11 cellular contexts compared by ENCODE assay signal in genomic region chr9:133874061-133874638, GRCh38.
DNase-seq lines count a peak whose midpoint lies in the region; ATAC-seq and TF ChIP-seq lines count a peak whose summit lies in the region.
"Had no signal": no experiment of that assay in that cellular context is flagged by ENCODE, and none has a peak within 500 bp of the region (broad histone marks: within the 10 kb centered on the region; RNA-seq: fewer than 3 reads in every experiment).

No MANE protein-coding gene starts in this region.

- no peaks in the 10 kb centered on the region for H3K9me3 Mint-ChIP-seq in Caco-2 (ENCODE audit: unreplicated experiment)
- no peaks in the 10 kb centered on the region for H3K9me3 Mint-ChIP-seq in nephron progenitor cell

- H3K27me3 ChIP-seq in Caco-2 (replicated peaks; ENCODE audit: control insufficient read depth, insufficient read depth, low read length) (no peaks in the 10 kb centered on the region), upper lobe of left lung (no peaks in the 10 kb centered on the region)

- H3K4me1 ChIP-seq in Caco-2, result peaks cover 27% of the 10 kb centered on the region
- H3K4me1 ChIP-seq in upper lobe of left lung, result peaks cover 15 to 34% (median 26%) of the 10 kb centered on the region in 4 donors

- H3K4me1 Mint-ChIP-seq in Caco-2 (ENCODE audit: low read depth, unreplicated experiment) (peaks cover 25% of the 10 kb centered on the region), nephron progenitor cell (peaks cover 68% of the 10 kb centered on the region)

- H3K4me3 Mint-ChIP-seq in Caco-2 (ENCODE audit: unreplicated experiment) (peak overlapping the region; percentile 24), nephron progenitor cell (no peak overlapping the region)

- 84% methylated on average over 5 to 14 of the region's 14 CpGs for WGBS in upper lobe of left lung, 2 donors

- TF ChIP-seq CTCF in Caco-2 (IDR thresholded peaks at IDR 0.05; ENCODE audit: insufficient read depth in 1 of 2, low read depth in 1 of 2, low read length in 1 of 2, severe bottlenecking in 1 of 2, unreplicated experiment in 1 of 2) (no peak), cardiac fibroblast (IDR thresholded peaks at IDR 0.05; ENCODE audit: low read depth, low read length) (no peak), nephron progenitor cell (IDR thresholded peaks at IDR 0.05) (no peak), upper lobe of left lung (IDR thresholded peaks at IDR 0.05) (no peak)

- BruUV-seq in Caco-2 (replicated peaks; lab: Mats Ljungman, UMichigan), result no TSS peak

- H3K27ac Mint-ChIP-seq in Caco-2 (ENCODE audit: unreplicated experiment) (peak overlapping the region; percentile 60), nephron progenitor cell (peak overlapping the region; percentile 92)

- H3K9me3 ChIP-seq in Caco-2 (no peaks in the 10 kb centered on the region), upper lobe of left lung (no peaks in the 10 kb centered on the region)

- H3K27ac ChIP-seq in upper lobe of left lung, result no peak overlapping the region

- DNase-seq in Caco-2 (peak; percentile 69 to 87), LoVo (ENCODE audit: low spot score) (peak; percentile 54), cardiac fibroblast (ENCODE audit: low read depth in 2 of 2) (peak; percentile 45 to 76), nephron progenitor cell (no peak), upper lobe of left lung (no peak), NCI-H345 (lab: John Stamatoyannopoulos, UW) (no peak), T-helper 2 cell (no peak)
- DNase-seq: effector CD8-positive, alpha-beta T cell; left ventricle myocardium superior; stimulated activated CD4-positive, alpha-beta T cell treated with anti-CD3 and anti-CD28 coated beads, Interleukin-2, amount 100 ng/mL, for 48 hours had no signal

- intact Hi-C loops in Caco-2 (cut with micrococcal nuclease; ENCODE audit: unreplicated experiment), result loop anchor here (2.0 kb wide), 1 partner anchor 19 kb away; no protein-coding TSS in a partner anchor

- H3K27me3 Mint-ChIP-seq in Caco-2 (ENCODE audit: insufficient read depth, unreplicated experiment) (no peaks in the 10 kb centered on the region), nephron progenitor cell (ENCODE audit: low read depth, poor library complexity) (no peaks in the 10 kb centered on the region)

- TF ChIP-seq POLR2A in upper lobe of left lung (IDR thresholded peaks at IDR 0.05), result no peak

- no peak for TF ChIP-seq EP300 in upper lobe of left lung (IDR thresholded peaks at IDR 0.05)

- CTCF ChIA-PET in Caco-2 (lab: Charles Lee), result interaction anchor here (0.7 kb wide), 1 partner anchor 19 kb away, joined by 3 read pairs; no protein-coding TSS in a partner anchor

- no peak overlapping the region for H3K4me3 ChIP-seq in Caco-2 (ENCODE audit: low read depth, low read length)
- H3K4me3 ChIP-seq in cardiac fibroblast (replicated peaks in 1 of 2; ENCODE audit: low read depth in 2 of 2, low read length in 2 of 2), result no peak overlapping the region
- H3K4me3 ChIP-seq in upper lobe of left lung, result no peak overlapping the region

- ATAC-seq in upper lobe of left lung (ENCODE audit: low FRiP score in 2 of 2) (no peak), GM18511 (IDR thresholded peaks at IDR 0.05; ENCODE audit: unreplicated experiment) (no peak)
- ATAC-seq: left ventricle myocardium superior had no signal

- H3K36me3 Mint-ChIP-seq in Caco-2 (ENCODE audit: insufficient read depth, unreplicated experiment), result peaks cover 44% of the 10 kb centered on the region
- H3K36me3 Mint-ChIP-seq in nephron progenitor cell (ENCODE audit: low read depth), result no peaks in the 10 kb centered on the region

- peaks cover 5% of the 10 kb centered on the region for H3K36me3 ChIP-seq in Caco-2 (ENCODE audit: control insufficient read depth, insufficient read depth, low read length)
- no peaks in the 10 kb centered on the region for H3K36me3 ChIP-seq in upper lobe of left lung

- POLR2A ChIA-PET in Caco-2 (lab: Charles Lee), result no interaction called here

Comparison
In these comparisons a context has a peak if more than half of its experiments do, and no peak if none do; other contexts are left out.
1. DNase-seq: peak in Caco-2 (2 of 2), LoVo (single experiment) and cardiac fibroblast (2 of 2); none in nephron progenitor cell (single experiment), upper lobe of left lung (0 of 2), NCI-H345 (single experiment) and T-helper 2 cell (0 of 5).